19 cellular contexts compared by ENCODE assay signal in the genomic region with DNA sequence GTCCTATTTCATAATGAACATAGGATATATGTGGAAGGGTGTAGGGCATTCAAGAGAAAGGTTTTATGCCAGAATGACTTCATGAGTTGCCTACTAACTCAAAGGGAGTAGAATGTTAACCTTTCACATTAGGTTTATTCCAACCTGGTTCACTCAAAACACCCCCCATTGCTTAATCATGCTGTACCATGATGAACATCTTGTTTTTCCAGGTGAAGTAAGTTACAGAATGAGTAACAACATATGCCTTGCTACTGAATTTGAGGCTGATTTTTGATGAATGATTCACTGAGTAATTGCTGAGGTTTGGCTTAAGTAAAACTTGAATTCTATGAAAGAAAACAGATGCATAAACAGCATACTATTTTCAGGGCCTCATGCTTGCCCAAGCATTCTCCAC. TPM values are rescaled to one million over a fixed set of nuclear protein-coding genes. Genes with fewer than 3 reads are reported as not detected.
DNase-seq lines count a peak whose midpoint lies in the region; ATAC-seq, FAIRE-seq and TF ChIP-seq lines count a peak whose summit lies in the region.
"Had no signal": no experiment of that assay in that cellular context is flagged by ENCODE, and none has a peak within 500 bp of the region (broad histone marks: within the 10 kb centered on the region; RNA-seq: fewer than 3 reads in every experiment).

No MANE protein-coding gene starts in this region.

- TF ChIP-seq EP300 in upper lobe of left lung (IDR thresholded peaks at IDR 0.05): no peak

- H3K36me3 ChIP-seq in upper lobe of left lung: no peaks in the 10 kb centered on the region
- H3K36me3 ChIP-seq: left ventricle myocardium inferior, neutrophil, SJCRH30 had no signal

- no peak for TF ChIP-seq POLR2A in upper lobe of left lung (IDR thresholded peaks at IDR 0.05)

- DNase-seq in AG08395 (ENCODE audit: low spot score) (peak; percentile 11), foreskin fibroblast (peak; percentile 78 to 79), Ammon's horn (ENCODE audit: low spot score) (no peak), upper lobe of left lung (no peak), urothelium cell line (ENCODE audit: low spot score) (no peak), NCI-H2171 treated with DMSO at 0.1 percent for 48 hours (lab: John Stamatoyannopoulos, UW) (no peak)
- DNase-seq: activated CD4-positive, CD25-positive, alpha-beta regulatory T cell; CD8-positive, alpha-beta T cell; cortex of kidney; head of caudate nucleus; left ventricle myocardium inferior; NCI-H1417; NCI-H69; SJCRH30; stimulated activated CD4-positive, alpha-beta T cell treated with anti-CD3 and anti-CD28 coated beads, Interleukin-1b, Interleukin-23, amount 100 ng/mL, for 48 hours; stimulated activated naive B cell treated with anti-CD40 and anti-IgM and Interleukin-4, amounts not matched to agents 10 μg/mL and 1 μg/mL and 100 μg/mL, for 72 hours had no signal

- no peaks in the 10 kb centered on the region for H3K27me3 ChIP-seq in upper lobe of left lung
- H3K27me3 ChIP-seq: neutrophil, SJCRH30 had no signal

- no peak for FAIRE-seq in urothelium cell line (lab: Jason Lieb, UNC)

- H3K4me3 ChIP-seq in foreskin fibroblast (ENCODE audit: low read depth in 1 of 2, low read length in 2 of 2): no peak overlapping the region
- H3K4me3 ChIP-seq in upper lobe of left lung: no peak overlapping the region
- H3K4me3 ChIP-seq: left ventricle myocardium inferior, SJCRH30 had no signal

- TF ChIP-seq CTCF in foreskin fibroblast (IDR thresholded peaks at IDR 0.05; ENCODE audit: low read depth, low read length): no peak
- no peak for TF ChIP-seq CTCF in upper lobe of left lung (IDR thresholded peaks at IDR 0.05)

- no peaks in the 10 kb centered on the region for H3K36me3 Mint-ChIP-seq in activated T-helper 17 cell treated with anti-CD3 and anti-CD28 coated beads, Interleukin-2, amount 50 U/mL, for 72 hours (ENCODE audit: low read depth)
- H3K36me3 Mint-ChIP-seq: CD8-positive, alpha-beta T cell; stimulated activated naive B cell treated with anti-CD40 and anti-IgM and Interleukin-4, amounts not matched to agents 10 μg/mL and 1 μg/mL and 100 μg/mL, for 72 hours had no signal

- ATAC-seq in GM19467 (IDR thresholded peaks at IDR 0.05; ENCODE audit: unreplicated experiment) (peak; percentile 42), upper lobe of left lung (ENCODE audit: low FRiP score in 2 of 2) (no peak)
- ATAC-seq in activated T-helper 17 cell treated with anti-CD3 and anti-CD28 coated beads, Interleukin-2, amount 50 U/mL, for 72 hours (replicated peaks): peak; percentile 85
- ATAC-seq: CD8-positive, alpha-beta T cell; stimulated activated naive B cell treated with anti-CD40 and anti-IgM and Interleukin-4, amounts not matched to agents 10 μg/mL and 1 μg/mL and 100 μg/mL, for 72 hours had no signal

- H3K27me3 Mint-ChIP-seq in activated T-helper 17 cell treated with anti-CD3 and anti-CD28 coated beads, Interleukin-2, amount 50 U/mL, for 72 hours: no peaks in the 10 kb centered on the region
- H3K27me3 Mint-ChIP-seq: stimulated activated naive B cell treated with anti-CD40 and anti-IgM and Interleukin-4, amounts not matched to agents 10 μg/mL and 1 μg/mL and 100 μg/mL, for 72 hours had no signal

- H3K4me1 Mint-ChIP-seq in activated T-helper 17 cell treated with anti-CD3 and anti-CD28 coated beads, Interleukin-2, amount 50 U/mL, for 72 hours: no peaks in the 10 kb centered on the region
- H3K4me1 Mint-ChIP-seq: stimulated activated naive B cell treated with anti-CD40 and anti-IgM and Interleukin-4, amounts not matched to agents 10 μg/mL and 1 μg/mL and 100 μg/mL, for 72 hours had no signal

- H3K9me3 ChIP-seq in upper lobe of left lung: no peaks in the 10 kb centered on the region
- H3K9me3 ChIP-seq: left ventricle myocardium inferior, neutrophil, SJCRH30 had no signal

- no peak overlapping the region for H3K27ac Mint-ChIP-seq in activated T-helper 17 cell treated with anti-CD3 and anti-CD28 coated beads, Interleukin-2, amount 50 U/mL, for 72 hours
- H3K27ac Mint-ChIP-seq: CD8-positive, alpha-beta T cell; stimulated activated naive B cell treated with anti-CD40 and anti-IgM and Interleukin-4, amounts not matched to agents 10 μg/mL and 1 μg/mL and 100 μg/mL, for 72 hours had no signal

- H3K4me3 Mint-ChIP-seq in activated T-helper 17 cell treated with anti-CD3 and anti-CD28 coated beads, Interleukin-2, amount 50 U/mL, for 72 hours: no peak overlapping the region
- H3K4me3 Mint-ChIP-seq: CD8-positive, alpha-beta T cell; stimulated activated naive B cell treated with anti-CD40 and anti-IgM and Interleukin-4, amounts not matched to agents 10 μg/mL and 1 μg/mL and 100 μg/mL, for 72 hours had no signal

- H3K4me1 ChIP-seq in upper lobe of left lung: peaks cover 0 to 7% (median 2%) of the 10 kb centered on the region in 4 donors
- H3K4me1 ChIP-seq: left ventricle myocardium inferior, SJCRH30 had no signal

- H3K9me3 Mint-ChIP-seq in activated T-helper 17 cell treated with anti-CD3 and anti-CD28 coated beads, Interleukin-2, amount 50 U/mL, for 72 hours: peaks cover 4% of the 10 kb centered on the region
- H3K9me3 Mint-ChIP-seq: CD8-positive, alpha-beta T cell; stimulated activated naive B cell treated with anti-CD40 and anti-IgM and Interleukin-4, amounts not matched to agents 10 μg/mL and 1 μg/mL and 100 μg/mL, for 72 hours had no signal

- no peak overlapping the region for H3K27ac ChIP-seq in upper lobe of left lung
- H3K27ac ChIP-seq: left ventricle myocardium inferior, neutrophil, SJCRH30 had no signal

RNA-seq across cellular contexts. Expression of gene CLDN16, which starts 5.9 kb away (rescaled TPM):
- not detected for total RNA-seq in activated T-helper 17 cell treated with anti-CD3 and anti-CD28 coated beads, Interleukin-2, amount 50 U/mL, for 72 hours
- 1 to 10 TPM in 2 of 6 donors, under 1 TPM in 4; 0.06 to 1.7 (median 0.32) TPM for total RNA-seq in upper lobe of left lung
- total RNA-seq: CD8-positive, alpha-beta T cell; left ventricle myocardium inferior; SJCRH30 had no signal

RNA-seq across cellular contexts. Expression of gene CLDN1, which starts 59.8 kb away (rescaled TPM):
- total RNA-seq in activated T-helper 17 cell treated with anti-CD3 and anti-CD28 coated beads, Interleukin-2, amount 50 U/mL, for 72 hours: under 1 TPM; 0.11 to 0.61 TPM
- total RNA-seq in upper lobe of left lung: 10 to 100 TPM in 3 of 6 donors, 1 to 10 TPM in 3; 2.7 to 26.8 (median 11.2) TPM
- total RNA-seq: CD8-positive, alpha-beta T cell had no signal

Comparison
In these comparisons a context has a peak if more than half of its experiments do, and no peak if none do; other contexts are left out.
1. DNase-seq: peak in AG08395 (single experiment) and foreskin fibroblast (2 of 2); none in Ammon's horn (single experiment), upper lobe of left lung (0 of 2), urothelium cell line (single experiment) and NCI-H2171 treated with DMSO at 0.1 percent for 48 hours (single experiment).
2. ATAC-seq: peak in GM19467 (single experiment) and activated T-helper 17 cell treated with anti-CD3 and anti-CD28 coated beads, Interleukin-2, amount 50 U/mL, for 72 hours (single experiment); none in upper lobe of left lung (0 of 2).